In genomic region chr2:16650287-16651249, GRCh38 we compare ENCODE assay signal across 8 cellular contexts. TPM values are rescaled to one million over a fixed set of nuclear protein-coding genes. Genes with fewer than 3 reads are reported as not detected.
DNase-seq lines count a peak whose midpoint lies in the region; ATAC-seq and TF ChIP-seq lines count a peak whose summit lies in the region.

No MANE protein-coding gene starts in this region.

- intact Hi-C loops in psoas muscle (cut with DNase I): no loop called here

- 21 to 29% (median 22%) methylated on average over 12 of the region's 12 CpGs for WGBS in psoas muscle, 3 donors

- H3K36me3 Mint-ChIP-seq in T-helper 17 cell (ENCODE audit: low read depth): no peaks in the 10 kb centered on the region

- H3K27ac Mint-ChIP-seq in T-helper 17 cell: no peak overlapping the region

- H3K4me1 ChIP-seq in RWPE2 (ENCODE audit: insufficient read depth, poor library complexity, severe bottlenecking) (peaks cover 24% of the 10 kb centered on the region), psoas muscle (peaks cover 62% of the 10 kb centered on the region)

- no peak for TF ChIP-seq CTCF in RWPE2 (IDR thresholded peaks at IDR 0.05; ENCODE audit: poor library complexity, severe bottlenecking)
- no peak for TF ChIP-seq CTCF in fibroblast of pulmonary artery (IDR thresholded peaks at IDR 0.05; ENCODE audit: low read length, missing control alignments)
- no peak for TF ChIP-seq CTCF in psoas muscle (IDR thresholded peaks at IDR 0.05)

- H3K27me3 Mint-ChIP-seq in T-helper 17 cell: peaks cover 11% of the 10 kb centered on the region

- no peaks in the 10 kb centered on the region for H3K9me3 ChIP-seq in RWPE2 (ENCODE audit: severe bottlenecking)
- no peaks in the 10 kb centered on the region for H3K9me3 ChIP-seq in psoas muscle
- H3K9me3 ChIP-seq in T-helper 17 cell (ENCODE audit: control insufficient read depth, low read length, poor library complexity, severe bottlenecking): no peaks in the 10 kb centered on the region

- H3K27me3 ChIP-seq in RWPE2 (ENCODE audit: insufficient read depth, poor library complexity, severe bottlenecking): no peaks in the 10 kb centered on the region
- H3K27me3 ChIP-seq in psoas muscle (ENCODE audit: insufficient read depth in 3 of 3, low read length in 2 of 3): no peaks in the 10 kb centered on the region

- H3K36me3 ChIP-seq in RWPE2 (ENCODE audit: low read depth): no peaks in the 10 kb centered on the region
- no peaks in the 10 kb centered on the region for H3K36me3 ChIP-seq in psoas muscle (ENCODE audit: insufficient read depth in 1 of 2, low read depth in 1 of 2)

- peak; percentile 63 for ATAC-seq in RWPE2 (ENCODE audit: low read depth)
- ATAC-seq in psoas muscle: peak; percentile 55 to 70 (median 63)
- no peak for ATAC-seq in T-helper 17 cell
- no peak for ATAC-seq in HG03460 (IDR thresholded peaks at IDR 0.05; ENCODE audit: unreplicated experiment)

- peak; percentile 54 for DNase-seq in COLO829 (ENCODE audit: low spot score)
- no peak for DNase-seq in RWPE2 (ENCODE audit: low spot score)
- peak; percentile 82 for DNase-seq in fibroblast of pulmonary artery (ENCODE audit: low read depth)
- no peak for DNase-seq in psoas muscle
- DNase-seq in T-helper 17 cell: no peak
- no peak for DNase-seq in 8988T
- no peak for DNase-seq in NCI-H2107 treated with DMSO at 0.1 percent for 48 hours (lab: John Stamatoyannopoulos, UW; ENCODE audit: unreplicated experiment)

- H3K27ac ChIP-seq in RWPE2 (ENCODE audit: poor library complexity, severe bottlenecking) (peak overlapping the region; percentile 21), psoas muscle (peak overlapping the region; percentile 96)

- H3K4me3 Mint-ChIP-seq in T-helper 17 cell: no peak overlapping the region

- no peak overlapping the region for H3K4me3 ChIP-seq in RWPE2 (ENCODE audit: severe bottlenecking)
- H3K4me3 ChIP-seq in fibroblast of pulmonary artery (replicated peaks; ENCODE audit: low read depth, low read length): peak overlapping the region; percentile 52
- peak overlapping the region; percentile 44 for H3K4me3 ChIP-seq in psoas muscle

- H3K4me1 Mint-ChIP-seq in T-helper 17 cell: peaks cover 13% of the 10 kb centered on the region

RNA-seq across cellular contexts. Expression of gene CYRIA, which starts 15.1 kb away (rescaled TPM):
- total RNA-seq in psoas muscle (10 to 100 TPM in 3 of 4 donors, 1 to 10 TPM in 1; 9.5 to 16.8 (median 10.9) TPM), T-helper 17 cell (1 to 10 TPM in 1 of 2 donors, under 1 TPM in 1; 0.68 to 2.4 TPM)
- 1 to 10 TPM; 3.8 to 5.1 (median 4.9) TPM for polyA plus RNA-seq in psoas muscle

Comparison
In these comparisons a context has a peak if more than half of its experiments do, and no peak if none do; other contexts are left out.
1. DNase-seq: peak in COLO829 (single experiment) and fibroblast of pulmonary artery (single experiment); none in RWPE2 (single experiment), psoas muscle (0 of 2), T-helper 17 cell (0 of 3), 8988T (single experiment) and NCI-H2107 treated with DMSO at 0.1 percent for 48 hours (single experiment).
2. ATAC-seq: peak in RWPE2 (single experiment) and psoas muscle (4 of 4); none in T-helper 17 cell (single experiment) and HG03460 (single experiment).